Comparison of ENCODE assay signal across 2 cellular contexts in genomic region chr10:5370493-5371317, GRCh38.
TF ChIP-seq lines count a peak whose summit lies in the region.

No MANE protein-coding gene starts in this region.

TF ChIP-seq in HEK293, 187 proteins besides CTCF, POLR2A, EP300 and RAD21 (continues in another document):
- TF ChIP-seq, protein P1, sequence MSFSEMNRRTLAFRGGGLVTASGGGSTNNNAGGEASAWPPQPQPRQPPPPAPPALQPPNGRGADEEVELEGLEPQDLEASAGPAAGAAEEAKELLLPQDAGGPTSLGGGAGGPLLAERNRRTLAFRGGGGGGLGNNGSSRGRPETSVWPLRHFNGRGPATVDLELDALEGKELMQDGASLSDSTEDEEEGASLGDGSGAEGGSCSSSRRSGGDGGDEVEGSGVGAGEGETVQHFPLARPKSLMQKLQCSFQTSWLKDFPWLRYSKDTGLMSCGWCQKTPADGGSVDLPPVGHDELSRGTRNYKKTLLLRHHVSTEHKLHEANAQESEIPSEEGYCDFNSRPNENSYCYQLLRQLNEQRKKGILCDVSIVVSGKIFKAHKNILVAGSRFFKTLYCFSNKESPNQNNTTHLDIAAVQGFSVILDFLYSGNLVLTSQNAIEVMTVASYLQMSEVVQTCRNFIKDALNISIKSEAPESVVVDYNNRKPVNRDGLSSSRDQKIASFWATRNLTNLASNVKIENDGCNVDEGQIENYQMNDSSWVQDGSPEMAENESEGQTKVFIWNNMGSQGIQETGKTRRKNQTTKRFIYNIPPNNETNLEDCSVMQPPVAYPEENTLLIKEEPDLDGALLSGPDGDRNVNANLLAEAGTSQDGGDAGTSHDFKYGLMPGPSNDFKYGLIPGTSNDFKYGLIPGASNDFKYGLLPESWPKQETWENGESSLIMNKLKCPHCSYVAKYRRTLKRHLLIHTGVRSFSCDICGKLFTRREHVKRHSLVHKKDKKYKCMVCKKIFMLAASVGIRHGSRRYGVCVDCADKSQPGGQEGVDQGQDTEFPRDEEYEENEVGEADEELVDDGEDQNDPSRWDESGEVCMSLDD (tag by site-specific recombination; IDR thresholded peaks at IDR 0.05) = no peak
- TF ChIP-seq ZNF707 (tag by site-specific recombination; IDR thresholded peaks at IDR 0.05) = 0 out of 2 replicates have a peak, but pooled peaks have one; percentile 40
- TF ChIP-seq, protein P2, sequence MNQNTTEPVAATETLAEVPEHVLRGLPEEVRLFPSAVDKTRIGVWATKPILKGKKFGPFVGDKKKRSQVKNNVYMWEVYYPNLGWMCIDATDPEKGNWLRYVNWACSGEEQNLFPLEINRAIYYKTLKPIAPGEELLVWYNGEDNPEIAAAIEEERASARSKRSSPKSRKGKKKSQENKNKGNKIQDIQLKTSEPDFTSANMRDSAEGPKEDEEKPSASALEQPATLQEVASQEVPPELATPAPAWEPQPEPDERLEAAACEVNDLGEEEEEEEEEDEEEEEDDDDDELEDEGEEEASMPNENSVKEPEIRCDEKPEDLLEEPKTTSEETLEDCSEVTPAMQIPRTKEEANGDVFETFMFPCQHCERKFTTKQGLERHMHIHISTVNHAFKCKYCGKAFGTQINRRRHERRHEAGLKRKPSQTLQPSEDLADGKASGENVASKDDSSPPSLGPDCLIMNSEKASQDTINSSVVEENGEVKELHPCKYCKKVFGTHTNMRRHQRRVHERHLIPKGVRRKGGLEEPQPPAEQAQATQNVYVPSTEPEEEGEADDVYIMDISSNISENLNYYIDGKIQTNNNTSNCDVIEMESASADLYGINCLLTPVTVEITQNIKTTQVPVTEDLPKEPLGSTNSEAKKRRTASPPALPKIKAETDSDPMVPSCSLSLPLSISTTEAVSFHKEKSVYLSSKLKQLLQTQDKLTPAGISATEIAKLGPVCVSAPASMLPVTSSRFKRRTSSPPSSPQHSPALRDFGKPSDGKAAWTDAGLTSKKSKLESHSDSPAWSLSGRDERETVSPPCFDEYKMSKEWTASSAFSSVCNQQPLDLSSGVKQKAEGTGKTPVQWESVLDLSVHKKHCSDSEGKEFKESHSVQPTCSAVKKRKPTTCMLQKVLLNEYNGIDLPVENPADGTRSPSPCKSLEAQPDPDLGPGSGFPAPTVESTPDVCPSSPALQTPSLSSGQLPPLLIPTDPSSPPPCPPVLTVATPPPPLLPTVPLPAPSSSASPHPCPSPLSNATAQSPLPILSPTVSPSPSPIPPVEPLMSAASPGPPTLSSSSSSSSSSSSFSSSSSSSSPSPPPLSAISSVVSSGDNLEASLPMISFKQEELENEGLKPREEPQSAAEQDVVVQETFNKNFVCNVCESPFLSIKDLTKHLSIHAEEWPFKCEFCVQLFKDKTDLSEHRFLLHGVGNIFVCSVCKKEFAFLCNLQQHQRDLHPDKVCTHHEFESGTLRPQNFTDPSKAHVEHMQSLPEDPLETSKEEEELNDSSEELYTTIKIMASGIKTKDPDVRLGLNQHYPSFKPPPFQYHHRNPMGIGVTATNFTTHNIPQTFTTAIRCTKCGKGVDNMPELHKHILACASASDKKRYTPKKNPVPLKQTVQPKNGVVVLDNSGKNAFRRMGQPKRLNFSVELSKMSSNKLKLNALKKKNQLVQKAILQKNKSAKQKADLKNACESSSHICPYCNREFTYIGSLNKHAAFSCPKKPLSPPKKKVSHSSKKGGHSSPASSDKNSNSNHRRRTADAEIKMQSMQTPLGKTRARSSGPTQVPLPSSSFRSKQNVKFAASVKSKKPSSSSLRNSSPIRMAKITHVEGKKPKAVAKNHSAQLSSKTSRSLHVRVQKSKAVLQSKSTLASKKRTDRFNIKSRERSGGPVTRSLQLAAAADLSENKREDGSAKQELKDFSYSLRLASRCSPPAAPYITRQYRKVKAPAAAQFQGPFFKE (tag by site-specific recombination; IDR thresholded peaks at IDR 0.05; ENCODE audit: borderline replicate concordance) = 0 out of 2 replicates have a peak, but pooled peaks have one; percentile 72
- no peak for TF ChIP-seq ZNF280C (tag by site-specific recombination; IDR thresholded peaks at IDR 0.05)
- TF ChIP-seq, protein P3, sequence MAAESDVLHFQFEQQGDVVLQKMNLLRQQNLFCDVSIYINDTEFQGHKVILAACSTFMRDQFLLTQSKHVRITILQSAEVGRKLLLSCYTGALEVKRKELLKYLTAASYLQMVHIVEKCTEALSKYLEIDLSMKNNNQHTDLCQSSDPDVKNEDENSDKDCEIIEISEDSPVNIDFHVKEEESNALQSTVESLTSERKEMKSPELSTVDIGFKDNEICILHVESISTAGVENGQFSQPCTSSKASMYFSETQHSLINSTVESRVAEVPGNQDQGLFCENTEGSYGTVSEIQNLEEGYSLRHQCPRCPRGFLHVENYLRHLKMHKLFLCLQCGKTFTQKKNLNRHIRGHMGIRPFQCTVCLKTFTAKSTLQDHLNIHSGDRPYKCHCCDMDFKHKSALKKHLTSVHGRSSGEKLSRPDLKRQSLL (tag by site-specific recombination; IDR thresholded peaks at IDR 0.05) = no peak
- TF ChIP-seq, protein P4, sequence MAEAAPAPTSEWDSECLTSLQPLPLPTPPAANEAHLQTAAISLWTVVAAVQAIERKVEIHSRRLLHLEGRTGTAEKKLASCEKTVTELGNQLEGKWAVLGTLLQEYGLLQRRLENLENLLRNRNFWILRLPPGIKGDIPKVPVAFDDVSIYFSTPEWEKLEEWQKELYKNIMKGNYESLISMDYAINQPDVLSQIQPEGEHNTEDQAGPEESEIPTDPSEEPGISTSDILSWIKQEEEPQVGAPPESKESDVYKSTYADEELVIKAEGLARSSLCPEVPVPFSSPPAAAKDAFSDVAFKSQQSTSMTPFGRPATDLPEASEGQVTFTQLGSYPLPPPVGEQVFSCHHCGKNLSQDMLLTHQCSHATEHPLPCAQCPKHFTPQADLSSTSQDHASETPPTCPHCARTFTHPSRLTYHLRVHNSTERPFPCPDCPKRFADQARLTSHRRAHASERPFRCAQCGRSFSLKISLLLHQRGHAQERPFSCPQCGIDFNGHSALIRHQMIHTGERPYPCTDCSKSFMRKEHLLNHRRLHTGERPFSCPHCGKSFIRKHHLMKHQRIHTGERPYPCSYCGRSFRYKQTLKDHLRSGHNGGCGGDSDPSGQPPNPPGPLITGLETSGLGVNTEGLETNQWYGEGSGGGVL (tag by site-specific recombination; IDR thresholded peaks at IDR 0.05) = no peak

TF ChIP-seq in K562, 482 proteins besides CTCF, POLR2A, EP300 and RAD21:
- no peak for TF ChIP-seq AFF4 (CRISPR knock-in tag; IDR thresholded peaks at IDR 0.05)
- TF ChIP-seq PREB (CRISPR knock-in tag; IDR thresholded peaks at IDR 0.05) = no peak
- TF ChIP-seq ATF7 (IDR thresholded peaks at IDR 0.05) = no peak
- no peak for TF ChIP-seq ZNF77 (CRISPR knock-in tag; IDR thresholded peaks at IDR 0.05)
- no peak for TF ChIP-seq YY1 (IDR thresholded peaks at IDR 0.05; ENCODE audit: borderline replicate concordance in 1 of 3, control insufficient read depth in 1 of 3, extremely low read depth in 1 of 3, insufficient read depth in 3 of 3, insufficient read length in 1 of 3, insufficient replicate concordance in 2 of 3, low read depth in 1 of 3, low read length in 2 of 3)
- no peak for TF ChIP-seq ZNF766 (CRISPR knock-in tag; conservative IDR thresholded peaks at IDR 0.05)
- TF ChIP-seq CREBBP (IDR thresholded peaks at IDR 0.05; ENCODE audit: low read depth, low read length) = no peak
- TF ChIP-seq ZNF436 (CRISPR knock-in tag; IDR thresholded peaks at IDR 0.05) = no peak
- TF ChIP-seq PHF20 (IDR thresholded peaks at IDR 0.05; ENCODE audit: partially characterized antibody) = peak; percentile 48
- peak in 1 of 2 experiments; percentile 68; a peak in 2 of 4 replicates for TF ChIP-seq KDM1A (IDR thresholded peaks at IDR 0.05)
- TF ChIP-seq PML (IDR thresholded peaks at IDR 0.05; ENCODE audit: low read length) = no peak
- TF ChIP-seq ZNF280B (CRISPR knock-in tag; IDR thresholded peaks at IDR 0.05) = no peak
- TF ChIP-seq CAMTA2 (CRISPR knock-in tag; conservative IDR thresholded peaks at IDR 0.05) = no peak
- TF ChIP-seq FOS (IDR thresholded peaks at IDR 0.05; ENCODE audit: extremely low read depth, insufficient read length) = no peak
